Comparison of ENCODE assay signal across 8 cellular contexts in genomic region chr10:69449841-69450240, GRCh38. TPM values are rescaled to one million over a fixed set of nuclear protein-coding genes. Genes with fewer than 3 reads are reported as not detected.
DNase-seq lines count a peak whose midpoint lies in the region; ATAC-seq and TF ChIP-seq lines count a peak whose summit lies in the region.

No MANE protein-coding gene starts in this region.

- peak; percentile 60 for TF ChIP-seq CTCF in CD14-positive monocyte (IDR thresholded peaks at IDR 0.05)

- peaks cover 0 to 2% of the 10 kb centered on the region in 2 donors for H3K36me3 Mint-ChIP-seq in CD14-positive monocyte
- no peaks in the 10 kb centered on the region for H3K36me3 Mint-ChIP-seq in activated T-cell treated with anti-CD3 and anti-CD28 coated beads, Interleukin-2, amount 50 U/mL, for 4 hours (ENCODE audit: insufficient read depth)

- ATAC-seq in GM21360 (IDR thresholded peaks at IDR 0.05; ENCODE audit: unreplicated experiment) = peak; percentile 44
- ATAC-seq in activated T-cell treated with anti-CD3 and anti-CD28 coated beads, Interleukin-2, amount 50 U/mL, for 4 hours = peak; percentile 42 to 51
- no peak for ATAC-seq in GM21717 (IDR thresholded peaks at IDR 0.05; ENCODE audit: unreplicated experiment)
- ATAC-seq in GM18511 (IDR thresholded peaks at IDR 0.05; ENCODE audit: unreplicated experiment) = no peak

- intact Hi-C loops in CD14-positive monocyte (cut with micrococcal nuclease) = no loop called here

- H3K9me3 Mint-ChIP-seq in CD14-positive monocyte = peaks cover 0 to 4% (median 0%) of the 10 kb centered on the region in 7 donors
- no peaks in the 10 kb centered on the region for H3K9me3 Mint-ChIP-seq in activated T-cell treated with anti-CD3 and anti-CD28 coated beads, Interleukin-2, amount 50 U/mL, for 4 hours

- H3K27ac Mint-ChIP-seq in CD14-positive monocyte = no peak overlapping the region

- peaks cover 20 to 35% (median 30%) of the 10 kb centered on the region in 3 donors for H3K27me3 Mint-ChIP-seq in CD14-positive monocyte (ENCODE audit: low read depth in 3 of 3)
- peaks cover 3% of the 10 kb centered on the region for H3K27me3 Mint-ChIP-seq in activated T-cell treated with anti-CD3 and anti-CD28 coated beads, Interleukin-2, amount 50 U/mL, for 4 hours (ENCODE audit: low read depth)

- H3K4me3 Mint-ChIP-seq in CD14-positive monocyte = no peak overlapping the region
- H3K4me3 Mint-ChIP-seq in activated T-cell treated with anti-CD3 and anti-CD28 coated beads, Interleukin-2, amount 50 U/mL, for 4 hours = no peak overlapping the region

- DNase-seq in CD14-positive monocyte (ENCODE audit: low spot score) = no peak
- DNase-seq in NCI-H510A treated with DMSO at 0.1 percent for 48 hours (lab: John Stamatoyannopoulos, UW) = peak; percentile 92
- peak; percentile 37 for DNase-seq in activated T-cell treated with anti-CD3 and anti-CD28 coated beads, Interleukin-2, amount 50 U/mL, for 4 hours
- DNase-seq in foreskin melanocyte = peak; percentile 17
- peak in 40 of 56 donors; percentile 11 to 81 (median 53) for DNase-seq in nucleus accumbens (lab: John Stamatoyannopoulos, UW)

- H3K4me1 Mint-ChIP-seq in CD14-positive monocyte = peaks cover 22% of the 10 kb centered on the region
- peaks cover 17% of the 10 kb centered on the region for H3K4me1 Mint-ChIP-seq in activated T-cell treated with anti-CD3 and anti-CD28 coated beads, Interleukin-2, amount 50 U/mL, for 4 hours (ENCODE audit: low read depth)

RNA-seq across cellular contexts. Expression of gene TSPAN15, which starts 1.4 kb away (rescaled TPM):
- polyA plus RNA-seq in CD14-positive monocyte = under 1 TPM in 1 of 2 donors, not detected in 1; 0.22 TPM
- total RNA-seq in activated T-cell treated with anti-CD3 and anti-CD28 coated beads, Interleukin-2, amount 50 U/mL, for 4 hours = 1 to 10 TPM in 2 of 3 donors, under 1 TPM in 1; 0.86 to 1.8 (median 1.4) TPM

RNA-seq across cellular contexts. Expression of gene TACR2, which starts 33.1 kb away (rescaled TPM):
- under 1 TPM; 0.20 to 0.23 TPM for polyA plus RNA-seq in CD14-positive monocyte
- total RNA-seq in activated T-cell treated with anti-CD3 and anti-CD28 coated beads, Interleukin-2, amount 50 U/mL, for 4 hours = under 1 TPM in 1 of 3 donors, not detected in 2; 0.11 TPM

Comparison
In these comparisons a context has a peak if more than half of its experiments do, and no peak if none do; other contexts are left out.
1. ATAC-seq: peak in GM21360 (single experiment) and activated T-cell treated with anti-CD3 and anti-CD28 coated beads, Interleukin-2, amount 50 U/mL, for 4 hours (2 of 2); none in GM21717 (single experiment) and GM18511 (single experiment).